In genomic region chr10:28705472-28705871, GRCh38 we compare ENCODE assay signal across 22 cellular contexts.
"Had no signal": no experiment of that assay in that cellular context is flagged by ENCODE, and none has a peak within 500 bp of the region (broad histone marks: within the 10 kb centered on the region; RNA-seq: fewer than 3 reads in every experiment).

No MANE protein-coding gene starts in this region.

- H3K36me3 ChIP-seq: esophagus muscularis mucosa, gastroesophageal sphincter, heart left ventricle, left lung, lower lobe of right lung had no signal

- H3K36me3 Mint-ChIP-seq: immature natural killer cell had no signal

- DNase-seq: dermis blood vessel endothelial cell; dorsolateral prefrontal cortex; effector CD4-positive, alpha-beta T cell; effector memory CD4-positive, alpha-beta T cell; foreskin keratinocyte; heart left ventricle; hypothalamus; immature natural killer cell; islet precursor cell; left cardiac atrium; left ventricle myocardium superior; lower lobe of right lung; mesenchymal stem cell; midbrain had no signal

- H3K79me2 ChIP-seq: hepatocyte had no signal

- H3K4me3 ChIP-seq: coronary artery, dorsolateral prefrontal cortex, esophagus muscularis mucosa, gastroesophageal sphincter, heart left ventricle, hepatocyte, left lung, lower lobe of right lung had no signal

- H3K4me3 Mint-ChIP-seq: immature natural killer cell had no signal

- H3K4me1 Mint-ChIP-seq: immature natural killer cell had no signal

- H3K27me3 ChIP-seq: esophagus muscularis mucosa, heart left ventricle, hepatocyte, left lung had no signal

- H3K4me1 ChIP-seq: foreskin keratinocyte, gastroesophageal sphincter, left lung, lower lobe of right lung had no signal

- H3K9me3 ChIP-seq: esophagus muscularis mucosa, gastroesophageal sphincter, heart left ventricle, left lung, lower lobe of right lung had no signal

- H2AFZ ChIP-seq: hepatocyte had no signal

- H3K9me3 Mint-ChIP-seq: immature natural killer cell had no signal

- H3K27ac Mint-ChIP-seq: immature natural killer cell had no signal

- ATAC-seq: foreskin keratinocyte, gastroesophageal sphincter, heart left ventricle, left cardiac atrium, left lung, left ventricle myocardium superior, lower lobe of right lung had no signal

- FAIRE-seq: colon, endothelial cell of umbilical vein, frontal cortex had no signal

- H3K27ac ChIP-seq: coronary artery, dorsolateral prefrontal cortex, esophagus muscularis mucosa, foreskin keratinocyte, gastroesophageal sphincter, heart left ventricle, hepatocyte, left lung, lower lobe of right lung had no signal
